ENCODE assay signal across 14 cellular contexts in the genomic region with DNA sequence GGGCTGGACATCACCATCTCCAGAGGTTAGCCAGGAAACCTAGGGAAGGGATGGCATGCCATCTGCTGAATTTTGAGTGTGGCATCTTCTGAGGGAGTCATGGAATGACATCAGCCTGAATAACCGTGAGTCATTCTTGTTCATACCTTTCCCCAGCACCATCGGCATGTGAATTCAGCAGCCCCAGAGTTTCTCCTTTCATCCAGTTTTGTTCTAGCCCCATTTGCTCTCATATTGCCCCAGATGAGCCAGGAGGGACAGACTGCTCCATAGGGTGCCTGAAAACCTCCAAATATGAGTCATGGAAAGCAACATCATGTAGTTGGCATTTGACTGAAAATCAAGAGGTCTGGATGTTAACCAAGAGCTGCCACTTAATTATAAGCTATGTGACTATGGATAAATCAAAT.
DNase-seq lines count a peak whose midpoint lies in the region; ATAC-seq, FAIRE-seq and TF ChIP-seq lines count a peak whose summit lies in the region.
"Had no signal": no experiment of that assay in that cellular context is flagged by ENCODE, and none has a peak within 500 bp of the region (broad histone marks: within the 10 kb centered on the region; RNA-seq: fewer than 3 reads in every experiment).

No MANE protein-coding gene starts in this region.

- no peak for ATAC-seq in GM21423 (IDR thresholded peaks at IDR 0.05; ENCODE audit: unreplicated experiment)
- ATAC-seq: natural killer cell treated with Interleukin-12 subunit alpha and Interleukin-12 subunit beta and Interleukin-15 and Interleukin-18, amount 100 ng/mL, for 72 hours had no signal

- H3K4me3 ChIP-seq in keratinocyte (ENCODE audit: control insufficient read depth in 2 of 3, extremely low read depth in 1 of 3, insufficient read depth in 2 of 3, low read depth in 1 of 3, low read length in 3 of 3), result no peak overlapping the region

- peak; percentile 58 for FAIRE-seq in HTR-8/SVneo (lab: Jason Lieb, UNC)
- peak; percentile 100 for FAIRE-seq in keratinocyte (lab: Jason Lieb, UNC)
- FAIRE-seq: GM12892 had no signal

- H3K36me3 ChIP-seq in keratinocyte (ENCODE audit: control insufficient read depth in 2 of 2, extremely low read depth in 1 of 2, insufficient read depth in 2 of 2, low read length in 2 of 2), result no peaks in the 10 kb centered on the region

- H3K27me3 ChIP-seq in keratinocyte (ENCODE audit: control insufficient read depth, extremely low read depth, insufficient read depth, low read length), result no peaks in the 10 kb centered on the region

- H3K27ac ChIP-seq in keratinocyte (ENCODE audit: control insufficient read depth, insufficient read depth, low read length), result peak overlapping the region; percentile 78
- H3K27ac ChIP-seq: KMS-11 had no signal

- DNase-seq in AG08396 (ENCODE audit: low spot score) (peak; percentile 68), HTR-8/SVneo (ENCODE audit: insufficient read length, low spot score) (peak; percentile 67), astrocyte of the hippocampus (ENCODE audit: low read depth, low spot score) (peak; percentile 90), keratinocyte (ENCODE audit: low read depth, low spot score) (peak; percentile 97), RPMI8226 (no peak)
- no peak for DNase-seq in activated CD4-positive, CD25-positive, alpha-beta regulatory T cell treated with anti-CD3 and anti-CD28 coated beads, Interleukin-2, amount 50 U/mL, for 72 hours
- no peak for DNase-seq in activated CD8-positive, alpha-beta memory T cell treated with anti-CD3 and anti-CD28 coated beads, Interleukin-2, amount 50 U/mL, for 48 hours
- DNase-seq: activated CD8-positive, alpha-beta memory T cell treated with anti-CD3 and anti-CD28 coated beads, Interleukin-2, amount 50 U/mL, for 4 hours; CD4-positive, alpha-beta memory T cell; NCI-H526 treated with DMSO at 0.1 percent for 48 hours had no signal

- H3K9me3 ChIP-seq in keratinocyte (ENCODE audit: control insufficient read depth, low read depth, low read length), result no peaks in the 10 kb centered on the region

- no peaks in the 10 kb centered on the region for H3K79me2 ChIP-seq in keratinocyte (ENCODE audit: control insufficient read depth, insufficient read depth, low read length)

- H4K20me1 ChIP-seq in keratinocyte (ENCODE audit: control insufficient read depth, extremely low read depth, insufficient read depth, low read length), result no peaks in the 10 kb centered on the region

- no peak overlapping the region for H2AFZ ChIP-seq in keratinocyte (ENCODE audit: control insufficient read depth, low read length)

- peaks cover 29% of the 10 kb centered on the region for H3K4me1 ChIP-seq in keratinocyte (ENCODE audit: control insufficient read depth, extremely low read depth, insufficient read depth, low read length)

- TF ChIP-seq CTCF in keratinocyte (optimal IDR thresholded peaks at IDR 0.05 in 1 of 3, IDR thresholded peaks at IDR 0.05 in 1 of 3, conservative IDR thresholded peaks at IDR 0.05 in 1 of 3; ENCODE audit: extremely low read depth in 1 of 3, insufficient read depth in 2 of 3, low read length in 3 of 3), result peak in 2 of 3 experiments; percentile 19 to 55

- H3K4me2 ChIP-seq in keratinocyte (ENCODE audit: control insufficient read depth, extremely low read depth, insufficient read depth, low read depth, low read length), result peak overlapping the region; percentile 58
- H3K4me2 ChIP-seq: KMS-11 had no signal

- no peaks in the 10 kb centered on the region for H3K9me1 ChIP-seq in keratinocyte (ENCODE audit: control insufficient read depth, extremely low read depth, insufficient read depth, low read length)

- dilution Hi-C loops in keratinocyte (cut with MboI; ENCODE audit: extremely low pct_ligation_motif_present, low sequenced_read_pairs), result no loop called here

- H3K9ac ChIP-seq in keratinocyte (ENCODE audit: control insufficient read depth, extremely low read depth, insufficient read depth, low read length), result peak overlapping the region; percentile 35
- H3K9ac ChIP-seq: KMS-11 had no signal

Comparison
In these comparisons a context has a peak if more than half of its experiments do, and no peak if none do; other contexts are left out.
1. DNase-seq: peak in AG08396 (single experiment), HTR-8/SVneo (single experiment), astrocyte of the hippocampus (single experiment) and keratinocyte (single experiment); none in activated CD4-positive, CD25-positive, alpha-beta regulatory T cell treated with anti-CD3 and anti-CD28 coated beads, Interleukin-2, amount 50 U/mL, for 72 hours (single experiment), activated CD8-positive, alpha-beta memory T cell treated with anti-CD3 and anti-CD28 coated beads, Interleukin-2, amount 50 U/mL, for 48 hours (single experiment) and RPMI8226 (single experiment).